In the genomic region with DNA sequence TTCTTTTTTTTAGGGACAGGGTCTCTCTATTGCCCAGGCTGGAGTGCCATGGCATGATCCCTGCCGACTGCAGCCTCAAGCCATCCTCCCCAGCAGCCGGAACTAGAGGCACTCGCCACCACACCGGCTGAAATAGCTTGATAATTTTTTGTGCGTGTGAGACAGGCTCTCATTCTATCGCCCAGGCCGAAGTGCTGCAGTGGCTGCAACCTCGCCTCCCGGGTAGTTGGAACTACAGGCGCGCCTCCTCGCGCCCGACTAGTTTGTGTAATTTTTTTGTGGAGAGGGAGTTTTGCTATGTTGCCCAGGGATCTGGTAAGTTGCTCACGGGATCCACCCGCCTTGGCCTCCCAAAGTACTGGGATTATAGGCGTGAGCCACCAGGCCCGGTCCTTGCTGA, we compare ENCODE assay signal across 11 cellular contexts. TPM values are rescaled to one million over a fixed set of nuclear protein-coding genes. Genes with fewer than 3 reads are reported as not detected.
A peak's percentile ranks its signal among the peaks of the same experiment; 100 is the strongest.
DNase-seq lines count a peak whose midpoint lies in the region; ATAC-seq and TF ChIP-seq lines count a peak whose summit lies in the region.
"Had no signal": no experiment of that assay in that cellular context is flagged by ENCODE, and none has a peak within 500 bp of the region (broad histone marks: within the 10 kb centered on the region; RNA-seq: fewer than 3 reads in every experiment).

No MANE protein-coding gene starts in this region.

- H3K9ac ChIP-seq in endodermal cell (ENCODE audit: extremely low read depth, low read length, poor library complexity, severe bottlenecking): no peak overlapping the region

- no peak for TF ChIP-seq CTCF in CD4-positive, alpha-beta T cell (IDR thresholded peaks at IDR 0.05)
- TF ChIP-seq CTCF in HFFc6 (IDR thresholded peaks at IDR 0.05) (no peak), endodermal cell (conservative IDR thresholded peaks at IDR 0.05) (no peak)

- H3K27me3 ChIP-seq in CD4-positive, alpha-beta T cell (ENCODE audit: control insufficient read depth, insufficient read depth, low read length): no peaks in the 10 kb centered on the region
- no peaks in the 10 kb centered on the region for H3K27me3 ChIP-seq in endodermal cell (ENCODE audit: control insufficient read depth, insufficient read depth, low read length, poor library complexity, severe bottlenecking)
- H3K27me3 ChIP-seq: pancreas, suprapubic skin had no signal

- CTCF ChIA-PET in CD4-positive, alpha-beta T cell (lab: Charles Lee): interaction anchor here (1.3 kb wide), 1 partner anchor 49 kb away, joined by 3 read pairs; no protein-coding TSS in a partner anchor

- peaks cover 40% of the 10 kb centered on the region for H3K4me1 Mint-ChIP-seq in CD4-positive, alpha-beta T cell (ENCODE audit: low read depth)
- H3K4me1 Mint-ChIP-seq in HFFc6 (ENCODE audit: low read depth): peaks cover 26% of the 10 kb centered on the region
- H3K4me1 Mint-ChIP-seq in endodermal cell: peaks cover 21% of the 10 kb centered on the region

- ATAC-seq in CD4-positive, alpha-beta T cell (ENCODE audit: poor library complexity): no peak
- ATAC-seq: pancreas had no signal

- no peaks in the 10 kb centered on the region for H3K9me3 Mint-ChIP-seq in CD4-positive, alpha-beta T cell
- H3K9me3 Mint-ChIP-seq in HFFc6 (no peaks in the 10 kb centered on the region), endodermal cell (no peaks in the 10 kb centered on the region)

- H3K4me1 ChIP-seq in endodermal cell (ENCODE audit: control insufficient read depth, insufficient read depth, low read length): peaks cover 4% of the 10 kb centered on the region

- H3K36me3 Mint-ChIP-seq in CD4-positive, alpha-beta T cell (ENCODE audit: low read depth): peaks cover 67% of the 10 kb centered on the region
- H3K36me3 Mint-ChIP-seq in HFFc6 (ENCODE audit: low read depth) (peaks cover 24% of the 10 kb centered on the region), endodermal cell (ENCODE audit: low read depth) (peaks cover 35% of the 10 kb centered on the region)

- no peak overlapping the region for H3K27ac ChIP-seq in CD4-positive, alpha-beta T cell (ENCODE audit: low read depth, low read length)
- H3K27ac ChIP-seq in endodermal cell (ENCODE audit: low read depth, low read length): no peak overlapping the region
- H3K27ac ChIP-seq: pancreas, suprapubic skin had no signal

- H3K27me3 Mint-ChIP-seq in CD4-positive, alpha-beta T cell: no peaks in the 10 kb centered on the region
- no peaks in the 10 kb centered on the region; the same call in 1 of the 2 replicates for H3K27me3 Mint-ChIP-seq in HFFc6 (ENCODE audit: insufficient read depth)
- no peaks in the 10 kb centered on the region for H3K27me3 Mint-ChIP-seq in endodermal cell (ENCODE audit: insufficient read depth)

- no peak overlapping the region for H3K4me3 ChIP-seq in endodermal cell (ENCODE audit: low read length)
- H3K4me3 ChIP-seq: pancreas, suprapubic skin had no signal

- H3K36me3 ChIP-seq in endodermal cell (ENCODE audit: control insufficient read depth, insufficient read depth, low read length): peaks cover 45% of the 10 kb centered on the region

- H3K27ac Mint-ChIP-seq in CD4-positive, alpha-beta T cell: no peak overlapping the region
- H3K27ac Mint-ChIP-seq in HFFc6 (no peak overlapping the region), endodermal cell (no peak overlapping the region)

- no peak for DNase-seq in CD4-positive, alpha-beta T cell
- no peak for DNase-seq in HFFc6
- DNase-seq in endodermal cell: no peak
- DNase-seq in OCI-M2 (lab: John Stamatoyannopoulos, UW; ENCODE audit: unreplicated experiment): no peak
- no peak for DNase-seq in NAMALWA (ENCODE audit: low spot score)
- DNase-seq: activated T-cell treated with anti-CD3 and anti-CD28 coated beads for 4 hours; effector CD4-positive, alpha-beta T cell; KG1; NCI-H1694 treated with DMSO at 0.1 percent for 48 hours; pancreas had no signal

- intact Hi-C loops in CD4-positive, alpha-beta T cell (cut with DNase I, micrococcal nuclease): no loop called here

- POLR2A ChIA-PET in CD4-positive, alpha-beta T cell (lab: Charles Lee): no interaction called here

- peak overlapping the region; percentile 75 for H3K4me3 Mint-ChIP-seq in CD4-positive, alpha-beta T cell
- H3K4me3 Mint-ChIP-seq in HFFc6: peak overlapping the region; percentile 66
- peak overlapping the region; percentile 94 for H3K4me3 Mint-ChIP-seq in endodermal cell

- WGBS in endodermal cell (ENCODE audit: insufficient coverage in 1 of 2, insufficient read length in 1 of 2), 2 experiments: 95 to 100% methylated on average over 9 to 18 of the region's 18 CpGs

- no peaks in the 10 kb centered on the region for H3K9me3 ChIP-seq in CD4-positive, alpha-beta T cell (ENCODE audit: control insufficient read depth, low read length)
- H3K9me3 ChIP-seq in endodermal cell (ENCODE audit: control insufficient read depth, low read length): no peaks in the 10 kb centered on the region
- H3K9me3 ChIP-seq: pancreas, suprapubic skin had no signal

RNA-seq across cellular contexts. Expression of a gene that starts 1.9 kb away (rescaled TPM):
- total RNA-seq in CD4-positive, alpha-beta T cell: 100 to 1,000 TPM in 1 of 2 experiments, 10 to 100 TPM in 1; 96.1 to 103 TPM
- 10 to 100 TPM; 70.1 to 91.4 (median 83.4) TPM for total RNA-seq in HFFc6 (2021; fragmentation: NEBNext Ultra II Directional; extraction: Animal tissue kit (Norgen Biotek cat#: 25700))
- 10 to 100 TPM; 62.2 to 67.2 TPM for total RNA-seq in endodermal cell
- polyA plus RNA-seq in endodermal cell (2013, experiment 1 of 2): 55.9 TPM
- 66.2 TPM for polyA plus RNA-seq in endodermal cell (2013, experiment 2 of 2)

RNA-seq across cellular contexts. Expression of a gene that starts 2.1 kb away (rescaled TPM):
- 10 to 100 TPM; 14.0 to 14.4 TPM for total RNA-seq in CD4-positive, alpha-beta T cell
- 10 to 100 TPM; 17.8 to 20.6 (median 18.6) TPM for total RNA-seq in HFFc6 (2021; fragmentation: NEBNext Ultra II Directional; extraction: Animal tissue kit (Norgen Biotek cat#: 25700))
- total RNA-seq in endodermal cell: 10 to 100 TPM in 1 of 2 donors, 1 to 10 TPM in 1; 8.9 to 11.1 TPM
- 4.6 TPM for polyA plus RNA-seq in endodermal cell (2013, experiment 1 of 2)
- 4.4 TPM for polyA plus RNA-seq in endodermal cell (2013, experiment 2 of 2)

RNA-seq across cellular contexts. Expression of a gene that starts 17.7 kb away (rescaled TPM):
- total RNA-seq in CD4-positive, alpha-beta T cell: under 1 TPM; 0.81 to 0.96 TPM
- 1 to 10 TPM; 2.4 to 3.1 (median 2.7) TPM for total RNA-seq in HFFc6 (2021; fragmentation: NEBNext Ultra II Directional; extraction: Animal tissue kit (Norgen Biotek cat#: 25700))
- total RNA-seq in endodermal cell: 1 to 10 TPM; 6.1 to 9.1 TPM
- 12.5 TPM for polyA plus RNA-seq in endodermal cell (2013, experiment 1 of 2)
- polyA plus RNA-seq in endodermal cell (2013, experiment 2 of 2): 10.6 TPM

RNA-seq across cellular contexts. Expression of a gene that starts 34.2 kb away (rescaled TPM):
- 10 to 100 TPM; 15.5 to 20.7 TPM for total RNA-seq in CD4-positive, alpha-beta T cell
- total RNA-seq in HFFc6 (2021; fragmentation: NEBNext Ultra II Directional; extraction: Animal tissue kit (Norgen Biotek cat#: 25700)): 10 to 100 TPM in 5 of 6 experiments, 1 to 10 TPM in 1; 9.6 to 14.7 (median 12.2) TPM
- 10 to 100 TPM; 23.0 to 34.4 TPM for total RNA-seq in endodermal cell
- polyA plus RNA-seq in endodermal cell (2013, experiment 1 of 2): 25.5 TPM
- polyA plus RNA-seq in endodermal cell (2013, experiment 2 of 2): 16.4 TPM

RNA-seq across cellular contexts. Expression of a gene that starts 53.3 kb away (rescaled TPM):
- 10 to 100 TPM in 1 of 2 experiments, 1 to 10 TPM in 1; 8.5 to 11.5 TPM for total RNA-seq in CD4-positive, alpha-beta T cell
- 10 to 100 TPM; 10.3 to 18.6 (median 16.8) TPM for total RNA-seq in HFFc6 (2021; fragmentation: NEBNext Ultra II Directional; extraction: Animal tissue kit (Norgen Biotek cat#: 25700))
- 100 to 1,000 TPM in 1 of 2 donors, 10 to 100 TPM in 1; 76.9 to 109 TPM for total RNA-seq in endodermal cell
- 10.1 TPM for polyA plus RNA-seq in endodermal cell (2013, experiment 1 of 2)
- polyA plus RNA-seq in endodermal cell (2013, experiment 2 of 2): 10.6 TPM
